ENCODE assay signal across 19 cellular contexts in genomic region chr2:74297391-74297790, GRCh38.
DNase-seq lines count a peak whose midpoint lies in the region; ATAC-seq, FAIRE-seq and TF ChIP-seq lines count a peak whose summit lies in the region.
"Had no signal": no experiment of that assay in that cellular context is flagged by ENCODE, and none has a peak within 500 bp of the region (broad histone marks: within the 10 kb centered on the region; RNA-seq: fewer than 3 reads in every experiment).

No MANE protein-coding gene starts in this region.

- no peaks in the 10 kb centered on the region for H3K36me3 ChIP-seq in SK-N-MC (ENCODE audit: insufficient read depth, low read length)
- H3K36me3 ChIP-seq: transverse colon had no signal

- H3K4me3 ChIP-seq in SK-N-MC, result peak overlapping the region; percentile 54; the same call in 1 of the 2 replicates
- H3K4me3 ChIP-seq: transverse colon had no signal

- no peak for TF ChIP-seq CTCF in GM10266 (IDR thresholded peaks at IDR 0.05; ENCODE audit: control insufficient read depth, insufficient read depth, low read depth, missing control alignments)

- H3K9ac ChIP-seq in SK-N-MC (ENCODE audit: insufficient read length), result no peak overlapping the region

- peak; percentile 77 for ATAC-seq in HG03066 (IDR thresholded peaks at IDR 0.05; ENCODE audit: low read depth, unreplicated experiment)
- ATAC-seq in GM19328 (IDR thresholded peaks at IDR 0.05; ENCODE audit: unreplicated experiment), result no peak
- ATAC-seq: activated T-cell treated with anti-CD3 and anti-CD28 coated beads, Interleukin-2, amount 50 U/mL, for 72 hours; effector memory CD8-positive, alpha-beta T cell; sciatic nerve had no signal

- FAIRE-seq in GM19239 (lab: Jason Lieb, UNC), result no peak

- H3K27ac ChIP-seq in SK-N-MC, result peak overlapping the region; percentile 67; the same call in 1 of the 2 replicates
- H3K27ac ChIP-seq: transverse colon had no signal

- DNase-seq in GM10266 (ENCODE audit: extremely low spot score) (peak; percentile 21), GM19239 (ENCODE audit: insufficient read length, low spot score) (peak; percentile 15), SK-N-MC (ENCODE audit: low read depth, low spot score) (peak; percentile 66), NCI-H446 (lab: John Stamatoyannopoulos, UW) (no peak), NCI-H1694 treated with DMSO at 0.1 percent for 48 hours (lab: John Stamatoyannopoulos, UW) (no peak)
- no peak for DNase-seq in activated CD4-positive, CD25-positive, alpha-beta regulatory T cell (lab: John Stamatoyannopoulos, UW)
- DNase-seq: activated CD4-positive, alpha-beta T cell treated with anti-CD3 and anti-CD28 coated beads, Interleukin-2, amount 50 U/mL, for 48 hours; activated T-cell treated with anti-CD3 and anti-CD28 coated beads, Interleukin-2, amount 50 U/mL, for 72 hours; Caco-2; caudate nucleus; effector memory CD8-positive, alpha-beta T cell; H7; hippocampal formation; NCI-H2029 treated with DMSO at 0.1 percent for 48 hours; SHP77; transverse colon had no signal

- H3K9me3 ChIP-seq in SK-N-MC (ENCODE audit: low read depth, low read length), result no peaks in the 10 kb centered on the region

Comparison
In these comparisons a context has a peak if more than half of its experiments do, and no peak if none do; other contexts are left out.
1. DNase-seq: peak in GM10266 (single experiment), GM19239 (single experiment) and SK-N-MC (single experiment); none in NCI-H446 (0 of 2), activated CD4-positive, CD25-positive, alpha-beta regulatory T cell (0 of 4) and NCI-H1694 treated with DMSO at 0.1 percent for 48 hours (single experiment).